Comparison of ENCODE assay signal across 1 cellular context in genomic region chr9:38036359-38037084, GRCh38.
TF ChIP-seq lines count a peak whose summit lies in the region.

No MANE protein-coding gene starts in this region.

TF ChIP-seq in HCT116, 20 proteins besides CTCF, POLR2A, EP300 and RAD21 (continued from another document):
- TF ChIP-seq, protein P1, sequence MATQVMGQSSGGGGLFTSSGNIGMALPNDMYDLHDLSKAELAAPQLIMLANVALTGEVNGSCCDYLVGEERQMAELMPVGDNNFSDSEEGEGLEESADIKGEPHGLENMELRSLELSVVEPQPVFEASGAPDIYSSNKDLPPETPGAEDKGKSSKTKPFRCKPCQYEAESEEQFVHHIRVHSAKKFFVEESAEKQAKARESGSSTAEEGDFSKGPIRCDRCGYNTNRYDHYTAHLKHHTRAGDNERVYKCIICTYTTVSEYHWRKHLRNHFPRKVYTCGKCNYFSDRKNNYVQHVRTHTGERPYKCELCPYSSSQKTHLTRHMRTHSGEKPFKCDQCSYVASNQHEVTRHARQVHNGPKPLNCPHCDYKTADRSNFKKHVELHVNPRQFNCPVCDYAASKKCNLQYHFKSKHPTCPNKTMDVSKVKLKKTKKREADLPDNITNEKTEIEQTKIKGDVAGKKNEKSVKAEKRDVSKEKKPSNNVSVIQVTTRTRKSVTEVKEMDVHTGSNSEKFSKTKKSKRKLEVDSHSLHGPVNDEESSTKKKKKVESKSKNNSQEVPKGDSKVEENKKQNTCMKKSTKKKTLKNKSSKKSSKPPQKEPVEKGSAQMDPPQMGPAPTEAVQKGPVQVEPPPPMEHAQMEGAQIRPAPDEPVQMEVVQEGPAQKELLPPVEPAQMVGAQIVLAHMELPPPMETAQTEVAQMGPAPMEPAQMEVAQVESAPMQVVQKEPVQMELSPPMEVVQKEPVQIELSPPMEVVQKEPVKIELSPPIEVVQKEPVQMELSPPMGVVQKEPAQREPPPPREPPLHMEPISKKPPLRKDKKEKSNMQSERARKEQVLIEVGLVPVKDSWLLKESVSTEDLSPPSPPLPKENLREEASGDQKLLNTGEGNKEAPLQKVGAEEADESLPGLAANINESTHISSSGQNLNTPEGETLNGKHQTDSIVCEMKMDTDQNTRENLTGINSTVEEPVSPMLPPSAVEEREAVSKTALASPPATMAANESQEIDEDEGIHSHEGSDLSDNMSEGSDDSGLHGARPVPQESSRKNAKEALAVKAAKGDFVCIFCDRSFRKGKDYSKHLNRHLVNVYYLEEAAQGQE (IDR thresholded peaks at IDR 0.05; ENCODE audit: low read depth), result no peak
- TF ChIP-seq POLR2AphosphoS5 (IDR thresholded peaks at IDR 0.05; ENCODE audit: low read depth, low read length), result no peak
- TF ChIP-seq, protein P2, sequence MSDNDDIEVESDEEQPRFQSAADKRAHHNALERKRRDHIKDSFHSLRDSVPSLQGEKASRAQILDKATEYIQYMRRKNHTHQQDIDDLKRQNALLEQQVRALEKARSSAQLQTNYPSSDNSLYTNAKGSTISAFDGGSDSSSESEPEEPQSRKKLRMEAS (IDR thresholded peaks at IDR 0.05), result no peak
- no peak for TF ChIP-seq ZNF274 (IDR thresholded peaks at IDR 0.05; ENCODE audit: low read depth, low read length)
- no peak for TF ChIP-seq ZFX (IDR thresholded peaks at IDR 0.05)
- no peak for TF ChIP-seq EGR1 (IDR thresholded peaks at IDR 0.05; ENCODE audit: low read depth)
- TF ChIP-seq SIN3A (IDR thresholded peaks at IDR 0.05; ENCODE audit: low read depth), result no peak
